In the genomic region with DNA sequence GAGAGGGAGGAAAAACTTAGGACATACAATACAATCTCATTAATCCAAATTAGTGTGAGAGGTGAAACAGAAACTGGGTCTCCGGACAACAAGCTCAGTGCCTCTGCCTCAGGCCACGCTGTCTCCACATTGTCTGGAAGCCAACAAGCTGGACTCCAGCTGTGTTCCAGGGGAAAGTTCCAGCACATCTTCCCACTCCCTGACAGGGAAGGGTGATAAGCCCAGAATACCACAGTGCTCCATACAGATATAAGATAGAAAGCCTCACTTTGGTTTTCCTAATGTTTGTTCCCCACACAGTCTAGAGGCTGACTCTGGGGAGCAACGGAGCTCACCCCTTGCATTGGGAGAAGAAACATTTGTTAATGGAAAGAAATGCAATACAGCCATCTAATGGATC, we compare ENCODE assay signal across 16 cellular contexts.
DNase-seq lines count a peak whose midpoint lies in the region; ATAC-seq and TF ChIP-seq lines count a peak whose summit lies in the region.
"Had no signal": no experiment of that assay in that cellular context is flagged by ENCODE, and none has a peak within 500 bp of the region (broad histone marks: within the 10 kb centered on the region; RNA-seq: fewer than 3 reads in every experiment).

No MANE protein-coding gene starts in this region.

- H3K4me2 ChIP-seq in H9 (ENCODE audit: insufficient read depth, insufficient read length, low read length) = no peak overlapping the region

- no CpG with 5 or more reads among the region's 3 CpGs for WGBS in H9 (ENCODE audit: extremely low coverage, insufficient read length, low lambda C conversion rate)
- 89% methylated on average over 3 of the region's 3 CpGs for WGBS in esophagus muscularis mucosa

- no peaks in the 10 kb centered on the region for H3K9me3 ChIP-seq in H9 (ENCODE audit: control insufficient read depth, low read depth, low read length)
- H3K9me3 ChIP-seq in esophagus muscularis mucosa = no peaks in the 10 kb centered on the region
- H3K9me3 ChIP-seq: Caco-2 had no signal

- H2BK20ac ChIP-seq in H9 (ENCODE audit: low read depth, low read length, poor library complexity, severe bottlenecking) = no peak overlapping the region

- H3K14ac ChIP-seq in H9 (ENCODE audit: insufficient read depth, low read length) = no peak overlapping the region

- intact Hi-C loops in esophagus muscularis mucosa (cut with DNase I) (no loop called here), left ventricle myocardium superior (cut with micrococcal nuclease) (no loop called here), head of caudate nucleus (cut with DNase I) (no loop called here)

- H3K23me2 ChIP-seq in H9 (ENCODE audit: insufficient read length, low read depth, low read length, poor library complexity, severe bottlenecking) = no peaks in the 10 kb centered on the region

- ATAC-seq in left ventricle myocardium superior = peak; percentile 85
- ATAC-seq: HCT116 had no signal

- H3K36me3 ChIP-seq in esophagus muscularis mucosa = no peaks in the 10 kb centered on the region

- no peak overlapping the region for H2BK15ac ChIP-seq in H9 (ENCODE audit: low read depth, low read length)

- H2BK5ac ChIP-seq in H9 (ENCODE audit: insufficient read length, low read length) = no peak overlapping the region

- no peak overlapping the region for H4K8ac ChIP-seq in H9 (replicated peaks; ENCODE audit: insufficient read length, low read depth, low read length)

- peak; percentile 53 for DNase-seq in ELF-1 (ENCODE audit: low read depth, low spot score)
- DNase-seq in H9 = no peak
- peak; percentile 62 for DNase-seq in esophagus muscularis mucosa (ENCODE audit: extremely low spot score)
- peak; percentile 32 for DNase-seq in left ventricle myocardium superior
- no peak for DNase-seq in GDM1 (lab: John Stamatoyannopoulos, UW)
- DNase-seq in head of caudate nucleus = no peak
- no peak for DNase-seq in pons (ENCODE audit: low spot score)
- DNase-seq: ACHN; Caco-2; CD4-positive, alpha-beta T cell; GF-D8; HFFc6 had no signal

- H3K79me1 ChIP-seq in H9 (ENCODE audit: insufficient read depth, low read depth, low read length, poor library complexity, severe bottlenecking) = no peaks in the 10 kb centered on the region

- H3K79me2 ChIP-seq in H9 (ENCODE audit: insufficient read depth, low read length) = no peaks in the 10 kb centered on the region

- no peaks in the 10 kb centered on the region for H4K20me1 ChIP-seq in H9 (ENCODE audit: control insufficient read depth, insufficient read depth, insufficient read length)

- no peak for TF ChIP-seq CTCF in H9 (conservative IDR thresholded peaks at IDR 0.05)
- no peak for TF ChIP-seq CTCF in esophagus muscularis mucosa (IDR thresholded peaks at IDR 0.05)

- no peak overlapping the region for H3K18ac ChIP-seq in H9 (ENCODE audit: insufficient read length, low read depth, low read length)

- no peak for TF ChIP-seq POLR2A in esophagus muscularis mucosa (IDR thresholded peaks at IDR 0.05; ENCODE audit: low read depth)

- H3K4me3 Mint-ChIP-seq in H9 = no peak overlapping the region
- H3K4me3 Mint-ChIP-seq: CD4-positive, alpha-beta T cell; GM23338; HFFc6 had no signal

- no peak overlapping the region for H4K5ac ChIP-seq in H9 (ENCODE audit: insufficient read length, low read depth, low read length)

- no peak overlapping the region for H4K91ac ChIP-seq in H9 (ENCODE audit: insufficient read length, low read depth, low read length)

- no peak overlapping the region for H3K4me3 ChIP-seq in esophagus muscularis mucosa
- H3K4me3 ChIP-seq: GM23338 had no signal

- H2BK120ac ChIP-seq in H9 (ENCODE audit: low read depth, low read length, poor library complexity, severe bottlenecking) = no peak overlapping the region

- H3K4me1 ChIP-seq in H9 (ENCODE audit: insufficient read depth, low read length) (peaks cover 6% of the 10 kb centered on the region; the same call in 1 of the 2 replicates), esophagus muscularis mucosa (no peaks in the 10 kb centered on the region)
- H3K4me1 ChIP-seq: Caco-2 had no signal

- no peak overlapping the region for H3K23ac ChIP-seq in H9 (ENCODE audit: insufficient read length, low read depth, low read length)

- TF ChIP-seq EP300 in esophagus muscularis mucosa (IDR thresholded peaks at IDR 0.05) = no peak

- H3K36me3 Mint-ChIP-seq in H9 (ENCODE audit: insufficient read depth in 1 of 3, low read depth in 3 of 3) = peaks cover 0 to 6% (median 5%) of the 10 kb centered on the region in 3 experiments; a peak in 3 of 7 replicates

- H3K4me1 Mint-ChIP-seq in H9 = peaks cover 13 to 15% of the 10 kb centered on the region in 2 experiments

- no peak overlapping the region for H3K27ac Mint-ChIP-seq in H9
- H3K27ac Mint-ChIP-seq: CD4-positive, alpha-beta T cell; HFFc6 had no signal

- no peaks in the 10 kb centered on the region; the same call in 1 of the 2 replicates for H3K27me3 Mint-ChIP-seq in H9 (ENCODE audit: low read depth)

- H2BK12ac ChIP-seq in H9 (ENCODE audit: insufficient read length, low read depth, low read length) = no peak overlapping the region

- no peak overlapping the region for H3T11ph ChIP-seq in H9 (ENCODE audit: low read length)

- no peaks in the 10 kb centered on the region for H3K27me3 ChIP-seq in H9 (ENCODE audit: insufficient read depth, low read length)
- no peaks in the 10 kb centered on the region for H3K27me3 ChIP-seq in esophagus muscularis mucosa

- peak overlapping the region; percentile 2 for H2AK5ac ChIP-seq in H9 (ENCODE audit: insufficient read length, low read length)

- peaks cover 5 to 8% of the 10 kb centered on the region in 2 experiments; a peak in 4 of 5 replicates for H3K9me3 Mint-ChIP-seq in H9

- H2AFZ ChIP-seq in H9 (ENCODE audit: low read length) = no peak overlapping the region

- no peak overlapping the region for H3K56ac ChIP-seq in H9 (ENCODE audit: insufficient read length, low read depth, low read length)

- H3K27ac ChIP-seq in H9 (ENCODE audit: insufficient read length, low read depth, low read length) = no peak overlapping the region
- no peak overlapping the region for H3K27ac ChIP-seq in esophagus muscularis mucosa (replicated peaks in 1 of 4)
- H3K27ac ChIP-seq: C4-2B, HL-60 had no signal

- no peak overlapping the region for H3K9ac ChIP-seq in H9 (ENCODE audit: extremely low read depth, insufficient read length, low read length)

- H3K4ac ChIP-seq in H9 (ENCODE audit: low read depth, low read length) = no peak overlapping the region

Comparison
In these comparisons a context has a peak if more than half of its experiments do, and no peak if none do; other contexts are left out.
1. DNase-seq: peak in ELF-1 (single experiment), esophagus muscularis mucosa (single experiment) and left ventricle myocardium superior (single experiment); none in H9 (single experiment), GDM1 (single experiment), head of caudate nucleus (0 of 42) and pons (single experiment).